ENCODE assay signal across 1 cellular context in the genomic region with DNA sequence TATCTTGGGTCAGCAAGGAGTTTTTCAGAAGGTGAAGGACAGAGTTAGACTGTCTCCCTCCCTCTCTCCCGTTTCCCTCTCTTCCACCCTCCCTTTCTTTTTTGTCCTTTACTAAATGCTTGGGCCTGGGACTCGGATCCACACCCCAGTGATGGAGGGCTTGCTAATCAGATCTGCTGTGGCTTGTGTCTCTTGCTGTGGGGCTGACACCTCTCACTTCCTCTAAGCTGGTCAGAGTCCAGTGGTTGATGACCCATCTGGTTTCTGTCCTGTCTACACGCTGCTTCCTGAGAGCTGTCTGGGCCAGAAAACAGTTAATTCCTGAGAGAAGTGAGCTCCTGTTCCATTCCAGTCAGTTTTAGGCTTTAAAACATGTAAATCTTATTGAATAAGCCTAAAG.
TF ChIP-seq lines count a peak whose summit lies in the region.

No MANE protein-coding gene starts in this region.

TF ChIP-seq in K562, 482 proteins besides CTCF, POLR2A, EP300 and RAD21:
- no peak for TF ChIP-seq ARID4B (CRISPR knock-in tag; IDR thresholded peaks at IDR 0.05)
- no peak for TF ChIP-seq CBFA2T3 (IDR thresholded peaks at IDR 0.05)
- TF ChIP-seq ZBTB17 (CRISPR knock-in tag; IDR thresholded peaks at IDR 0.05) = no peak
- TF ChIP-seq ZNF431 (CRISPR knock-in tag; IDR thresholded peaks at IDR 0.05) = no peak
- TF ChIP-seq CXXC5 (CRISPR knock-in tag; IDR thresholded peaks at IDR 0.05) = no peak
